8 cellular contexts compared by ENCODE assay signal in genomic region chr1:67831850-67832513, GRCh38. TPM values are rescaled to one million over a fixed set of nuclear protein-coding genes. Genes with fewer than 3 reads are reported as not detected.
DNase-seq lines count a peak whose midpoint lies in the region; ATAC-seq and TF ChIP-seq lines count a peak whose summit lies in the region.

No MANE protein-coding gene starts in this region.

- no peaks in the 10 kb centered on the region for H4K20me1 ChIP-seq in GM23248 (ENCODE audit: insufficient read depth)

- H3K4me3 ChIP-seq in AG09309 (ENCODE audit: control insufficient read depth, low read depth, low read length) (peak overlapping the region; percentile 71), GM23248 (peak overlapping the region; percentile 89), colonic mucosa (peak overlapping the region; percentile 69), stomach (peak overlapping the region; percentile 71 to 88 (median 82))

- no peak for TF ChIP-seq CTCF in AG09309 (IDR thresholded peaks at IDR 0.05; ENCODE audit: control insufficient read depth, insufficient read depth, low read depth, low read length, missing control alignments)
- TF ChIP-seq CTCF in colonic mucosa (IDR thresholded peaks at IDR 0.05) = no peak
- TF ChIP-seq CTCF in stomach (IDR thresholded peaks at IDR 0.05) = no peak

- peaks cover 70% of the 10 kb centered on the region for H3K79me2 ChIP-seq in GM23248 (ENCODE audit: insufficient read depth)

- peak overlapping the region; percentile 94 for H3K9ac ChIP-seq in GM23248
- H3K9ac ChIP-seq in colonic mucosa (ENCODE audit: low read depth in 2 of 2, low read length in 2 of 2) = peak overlapping the region; percentile 90 to 91

- peaks cover 26% of the 10 kb centered on the region for H3F3A ChIP-seq in GM23248 (ENCODE audit: insufficient read depth)

- in situ Hi-C loops in GM23248 (cut with MboI) = loop anchor here (25.0 kb wide), 1 partner anchor 295 kb away; no protein-coding TSS in a partner anchor

- H3K36me3 ChIP-seq in GM23248 (ENCODE audit: low read depth) (peaks cover 10% of the 10 kb centered on the region; the same call in 1 of the 2 replicates), colonic mucosa (no peaks in the 10 kb centered on the region), stomach (peaks cover 0 to 4% (median 0%) of the 10 kb centered on the region in 4 donors)

- peak overlapping the region; percentile 81 for H2AFZ ChIP-seq in GM23248

- H3K27ac ChIP-seq in GM23248 (peak overlapping the region; percentile 92), colonic mucosa (peak overlapping the region; percentile 91), stomach (peak overlapping the region; percentile 94 to 99 (median 95))

- peak overlapping the region; percentile 88 for H3K4me2 ChIP-seq in GM23248 (ENCODE audit: unreplicated experiment)

- peaks cover 34% of the 10 kb centered on the region for H3K4me1 ChIP-seq in GM23248 (ENCODE audit: insufficient read depth)
- peaks cover 3% of the 10 kb centered on the region for H3K4me1 ChIP-seq in colonic mucosa
- H3K4me1 ChIP-seq in stomach = peaks cover 0 to 39% (median 25%) of the 10 kb centered on the region in 4 donors

- no peak for TF ChIP-seq EP300 in stomach (IDR thresholded peaks at IDR 0.05)

- intact Hi-C loops in colonic mucosa (cut with DNase I) = no loop called here
- intact Hi-C loops in stomach (cut with DNase I; ENCODE audit: low total_unique reads) = no loop called here

- WGBS in GM23248 (ENCODE audit: low coverage in 1 of 2, low lambda C conversion rate in 2 of 2, missing lambda C conversion rate in 2 of 2), 2 experiments = 0 to 1% methylated on average over 29 to 34 of the region's 34 CpGs
- 1% methylated on average over 34 of the region's 34 CpGs for WGBS in stomach, 5 donors

- ATAC-seq in HG02623 (IDR thresholded peaks at IDR 0.05; ENCODE audit: unreplicated experiment) = no peak

- DNase-seq in AG09309 (ENCODE audit: low read depth) = peak; percentile 21
- DNase-seq in GM23248 = peak; percentile 91
- DNase-seq in OCI-M1 (lab: John Stamatoyannopoulos, UW) = peak; percentile 17
- peak; percentile 71 for DNase-seq in colonic mucosa
- peak; percentile 89 for DNase-seq in kidney tubule cell (ENCODE audit: low spot score)
- DNase-seq in stomach = peak; percentile 63
- DNase-seq in GM19240 (ENCODE audit: insufficient read length, low spot score) = no peak

- no peak for TF ChIP-seq POLR2A in stomach (IDR thresholded peaks at IDR 0.05)

- no peaks in the 10 kb centered on the region for H3K9me2 ChIP-seq in GM23248 (ENCODE audit: insufficient read depth)

- H3K27me3 ChIP-seq in GM23248 (replicated peaks; ENCODE audit: insufficient read depth) (no peaks in the 10 kb centered on the region), colonic mucosa (no peaks in the 10 kb centered on the region), stomach (peaks cover 0 to 22% (median 9%) of the 10 kb centered on the region in 3 donors)

- H3K9me3 ChIP-seq in GM23248 (ENCODE audit: low read depth) (no peaks in the 10 kb centered on the region), colonic mucosa (no peaks in the 10 kb centered on the region), stomach (no peaks in the 10 kb centered on the region)

RNA-seq across cellular contexts. Expression of gene GNG12, which starts 1.3 kb away (rescaled TPM):
- 309 and 315 TPM in 2 replicates for total RNA-seq in GM23248 (2014; rRNA removed; shearing (Covaris generic))
- polyA plus RNA-seq in GM23248 (2016; fragmentation: Nextera tagmentation; extraction: Ambion mirVana) = 265 TPM in 2 replicates
- 100 to 1,000 TPM in 1 of 2 donors, 10 to 100 TPM in 1; 77.1 to 131 TPM for total RNA-seq in colonic mucosa
- total RNA-seq in stomach = 100 to 1,000 TPM in 2 of 5 donors, 10 to 100 TPM in 3; 46.3 to 189 (median 71.9) TPM
- polyA plus RNA-seq in stomach = 10 to 100 TPM; 21.7 to 56.8 (median 41.5) TPM
